ENCODE assay signal across 9 cellular contexts in the genomic region with DNA sequence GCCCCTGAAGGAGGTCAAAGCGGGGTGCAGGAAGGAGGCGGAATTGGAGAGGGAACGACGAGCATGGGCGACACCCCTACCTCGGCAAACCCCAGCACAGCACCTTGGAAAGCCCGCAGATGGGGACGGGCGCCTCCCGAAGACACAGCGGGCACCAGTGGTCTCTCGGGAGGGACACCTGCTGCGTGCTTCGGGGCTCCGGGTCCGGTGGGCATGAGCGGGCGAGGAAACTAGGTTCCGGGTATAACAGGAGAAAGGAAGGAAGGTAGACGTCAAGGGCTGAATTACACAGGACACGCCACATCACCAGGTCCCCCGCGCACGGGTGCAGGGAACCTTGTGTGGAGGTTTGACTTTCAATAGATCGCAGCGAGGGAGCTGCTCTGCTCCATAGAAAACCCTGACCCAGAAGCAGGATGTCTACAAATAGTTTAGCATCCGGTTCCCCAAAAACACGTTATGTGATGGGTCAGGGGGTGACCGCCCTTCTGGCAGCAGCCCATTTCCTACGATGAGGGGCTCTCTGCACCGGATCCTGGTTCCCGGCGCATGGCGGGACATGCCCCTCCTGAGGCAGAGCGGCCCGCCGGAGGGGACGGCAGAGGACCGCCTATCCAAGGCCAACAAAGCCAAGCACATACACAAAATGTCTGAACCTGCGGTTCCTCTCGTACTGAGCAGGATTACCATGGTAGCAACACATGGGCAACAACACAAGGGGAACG.
DNase-seq lines count a peak whose midpoint lies in the region; ATAC-seq and TF ChIP-seq lines count a peak whose summit lies in the region.
"Had no signal": no experiment of that assay in that cellular context is flagged by ENCODE, and none has a peak within 500 bp of the region (broad histone marks: within the 10 kb centered on the region; RNA-seq: fewer than 3 reads in every experiment).

No MANE protein-coding gene starts in this region.

- H3K27ac ChIP-seq in endodermal cell (ENCODE audit: low read depth, low read length), result no peak overlapping the region

- TF ChIP-seq CTCF in endodermal cell (conservative IDR thresholded peaks at IDR 0.05) (no peak), omental fat pad (IDR thresholded peaks at IDR 0.05) (no peak)

- H3K36me3 Mint-ChIP-seq in endodermal cell (ENCODE audit: low read depth), result peaks cover 3% of the 10 kb centered on the region

- WGBS in endodermal cell (ENCODE audit: insufficient coverage in 1 of 2, insufficient read length in 1 of 2), 2 experiments, result 90 to 92% methylated on average over 32 to 42 of the region's 42 CpGs

- peaks cover 9% of the 10 kb centered on the region for H3K27me3 Mint-ChIP-seq in endodermal cell (ENCODE audit: insufficient read depth)
- H3K27me3 Mint-ChIP-seq: type B pancreatic cell had no signal

- H3K36me3 ChIP-seq in endodermal cell (ENCODE audit: control insufficient read depth, insufficient read depth, low read length), result no peaks in the 10 kb centered on the region

- no peak overlapping the region for H3K4me3 ChIP-seq in endodermal cell (ENCODE audit: low read length)

- peak overlapping the region; percentile 47 for H3K4me3 Mint-ChIP-seq in endodermal cell
- H3K4me3 Mint-ChIP-seq: type B pancreatic cell had no signal

- H3K9me3 Mint-ChIP-seq in endodermal cell, result peaks cover 91% of the 10 kb centered on the region
- H3K9me3 Mint-ChIP-seq: type B pancreatic cell had no signal

- peaks cover 42% of the 10 kb centered on the region for H3K9me3 ChIP-seq in endodermal cell (ENCODE audit: control insufficient read depth, low read length)

- H3K27ac Mint-ChIP-seq in endodermal cell, result no peak overlapping the region
- H3K27ac Mint-ChIP-seq: type B pancreatic cell had no signal

- H3K9ac ChIP-seq in endodermal cell (ENCODE audit: extremely low read depth, low read length, poor library complexity, severe bottlenecking), result no peak overlapping the region

- ATAC-seq in GM21390 (IDR thresholded peaks at IDR 0.05; ENCODE audit: unreplicated experiment) (peak; percentile 5), HG03565 (IDR thresholded peaks at IDR 0.05; ENCODE audit: unreplicated experiment) (peak; percentile 13), omental fat pad (ENCODE audit: low FRiP score) (no peak), GM19467 (IDR thresholded peaks at IDR 0.05; ENCODE audit: unreplicated experiment) (no peak)

- H3K27me3 ChIP-seq in endodermal cell (ENCODE audit: control insufficient read depth, insufficient read depth, low read length, poor library complexity, severe bottlenecking), result no peaks in the 10 kb centered on the region

- H3K4me1 ChIP-seq in endodermal cell (ENCODE audit: control insufficient read depth, insufficient read depth, low read length), result no peaks in the 10 kb centered on the region

- no peak for DNase-seq in endodermal cell
- DNase-seq in stimulated activated CD4-positive, alpha-beta T cell treated with anti-CD3 and anti-CD28 coated beads, Interleukin-4, amount 100 ng/mL, for 24 hours, result peak; percentile 6
- no peak for DNase-seq in omental fat pad (ENCODE audit: low spot score)
- DNase-seq in T1000 (lab: John Stamatoyannopoulos, UW), result no peak
- DNase-seq in HUDEP-2 (lab: John Stamatoyannopoulos, UW; ENCODE audit: unreplicated experiment in 76 of 76), result no peak

- H3K4me1 Mint-ChIP-seq in endodermal cell, result no peaks in the 10 kb centered on the region

Comparison
In these comparisons a context has a peak if more than half of its experiments do, and no peak if none do; other contexts are left out.
1. ATAC-seq: peak in GM21390 (single experiment) and HG03565 (single experiment); none in omental fat pad (single experiment) and GM19467 (single experiment).